Comparison of ENCODE assay signal across 29 cellular contexts in the genomic region with DNA sequence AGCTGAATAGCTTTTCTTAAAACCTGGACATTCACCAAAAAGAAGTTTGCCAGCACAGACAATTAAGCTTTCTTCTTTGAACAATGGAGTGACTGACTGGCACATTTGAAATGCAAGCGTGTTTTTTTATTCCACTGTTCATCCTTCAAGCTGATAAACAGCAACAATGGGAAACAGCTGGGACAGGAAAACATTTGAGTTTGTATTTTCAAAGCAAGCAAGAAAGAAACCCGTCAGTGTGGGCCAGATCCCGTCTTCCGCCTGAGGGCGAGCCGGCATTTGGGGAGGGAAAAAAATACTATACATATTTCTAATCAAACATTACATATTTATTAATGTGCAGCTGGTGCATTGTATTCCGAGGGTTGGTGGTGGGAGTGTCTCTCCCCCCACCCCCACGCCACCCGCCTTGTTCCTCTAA.
DNase-seq lines count a peak whose midpoint lies in the region; ATAC-seq, FAIRE-seq and TF ChIP-seq lines count a peak whose summit lies in the region.
"Had no signal": no experiment of that assay in that cellular context is flagged by ENCODE, and none has a peak within 500 bp of the region (broad histone marks: within the 10 kb centered on the region; RNA-seq: fewer than 3 reads in every experiment).

No MANE protein-coding gene starts in this region.

- TF ChIP-seq CTCF in endodermal cell (conservative IDR thresholded peaks at IDR 0.05) (no peak), omental fat pad (IDR thresholded peaks at IDR 0.05) (no peak), kidney (IDR thresholded peaks at IDR 0.05; ENCODE audit: borderline replicate concordance, extremely low read depth, insufficient read depth) (no peak)

- H3K36me3 Mint-ChIP-seq in endodermal cell (ENCODE audit: low read depth), result no peaks in the 10 kb centered on the region
- H3K36me3 Mint-ChIP-seq: activated CD8-positive, alpha-beta memory T cell treated with anti-CD3 and anti-CD28 coated beads, Interleukin-2, amount 10 ng/mL, durations not matched to agents 7 days and 5 days; activated naive CD4-positive, alpha-beta T cell treated with anti-CD3 and anti-CD28 coated beads, Interleukin-2, amount 50 U/mL, for 72 hours; memory B cell had no signal

- H3K4me1 ChIP-seq in endodermal cell (ENCODE audit: control insufficient read depth, insufficient read depth, low read length), result no peaks in the 10 kb centered on the region
- H3K4me1 ChIP-seq in kidney (ENCODE audit: control insufficient read depth in 1 of 2, insufficient read depth in 1 of 2, low read depth in 1 of 2, low read length in 2 of 2), result peaks cover 2 to 4% of the 10 kb centered on the region in 2 donors
- H3K4me1 ChIP-seq: uterus had no signal

- peaks cover 3% of the 10 kb centered on the region for H3K27me3 Mint-ChIP-seq in endodermal cell (ENCODE audit: insufficient read depth)

- intact Hi-C loops in kidney (cut with DNase I), result no loop called here

- H3K4me3 Mint-ChIP-seq in endodermal cell, result no peak overlapping the region
- H3K4me3 Mint-ChIP-seq: activated CD4-positive, alpha-beta T cell treated with anti-CD3 and anti-CD28 coated beads, Interleukin-2, amount 10 ng/mL, durations not matched to agents 7 days and 5 days; activated CD8-positive, alpha-beta memory T cell treated with anti-CD3 and anti-CD28 coated beads, Interleukin-2, amount 10 ng/mL, durations not matched to agents 7 days and 5 days; activated T-helper 1 cell treated with anti-CD3 and anti-CD28 coated beads, Interleukin-12 subunit alpha, Interleukin-12 subunit beta, Interleukin-2, Interleukin-4 antibody, amounts not matched to agents 30 ng/mL and 10 ng/mL and 1 ng/mL, durations not matched to agents 14 hours and 24 hours and 36 hours; memory B cell; naive thymus-derived CD4-positive, alpha-beta T cell had no signal

- H3K4me1 Mint-ChIP-seq in endodermal cell, result peaks cover 5% of the 10 kb centered on the region
- H3K4me1 Mint-ChIP-seq: memory B cell had no signal

- H3K9ac ChIP-seq in endodermal cell (ENCODE audit: extremely low read depth, low read length, poor library complexity, severe bottlenecking) (no peak overlapping the region), kidney (ENCODE audit: low read length in 2 of 2) (no peak overlapping the region)
- H3K9ac ChIP-seq: parathyroid adenoma, SK-N-SH had no signal

- no peak overlapping the region for H3K4me3 ChIP-seq in endodermal cell (ENCODE audit: low read length)
- no peak overlapping the region for H3K4me3 ChIP-seq in kidney (ENCODE audit: low read length in 2 of 2)
- H3K4me3 ChIP-seq: K562, uterus had no signal

- H3K36me3 ChIP-seq in endodermal cell (ENCODE audit: control insufficient read depth, insufficient read depth, low read length) (no peaks in the 10 kb centered on the region), kidney (ENCODE audit: control insufficient read depth in 1 of 2, insufficient read depth in 2 of 2, low read length in 2 of 2) (no peaks in the 10 kb centered on the region)
- H3K36me3 ChIP-seq: uterus had no signal

- peaks cover 7% of the 10 kb centered on the region for H3K27me3 ChIP-seq in endodermal cell (ENCODE audit: control insufficient read depth, insufficient read depth, low read length, poor library complexity, severe bottlenecking)
- H3K27me3 ChIP-seq: uterus had no signal

- peaks cover 5% of the 10 kb centered on the region for H3K9me3 Mint-ChIP-seq in endodermal cell
- H3K9me3 Mint-ChIP-seq: activated CD4-positive, alpha-beta T cell treated with anti-CD3 and anti-CD28 coated beads, Interleukin-2, amount 10 ng/mL, durations not matched to agents 7 days and 5 days; activated naive CD4-positive, alpha-beta T cell treated with anti-CD3 and anti-CD28 coated beads, Interleukin-2, amount 50 U/mL, for 72 hours; activated T-helper 1 cell treated with anti-CD3 and anti-CD28 coated beads, Interleukin-12 subunit alpha, Interleukin-12 subunit beta, Interleukin-2, Interleukin-4 antibody, amounts not matched to agents 30 ng/mL and 10 ng/mL and 1 ng/mL, durations not matched to agents 14 hours and 24 hours and 36 hours had no signal

- in situ Hi-C loops in SK-MEL-5 (cut with HindIII; ENCODE audit: low pct_unique_long_range_greater_than_20kb, low sequenced_read_pairs), result no loop called here

- ATAC-seq in omental fat pad (ENCODE audit: low FRiP score), result no peak
- ATAC-seq in GM19463 (IDR thresholded peaks at IDR 0.05; ENCODE audit: unreplicated experiment), result no peak
- no peak for ATAC-seq in GM21737 (IDR thresholded peaks at IDR 0.05; ENCODE audit: unreplicated experiment)
- ATAC-seq: activated CD8-positive, alpha-beta memory T cell treated with anti-CD3 and anti-CD28 coated beads, Interleukin-2, amount 10 ng/mL, durations not matched to agents 7 days and 5 days; activated naive CD4-positive, alpha-beta T cell treated with anti-CD3 and anti-CD28 coated beads, Interleukin-2, amount 50 U/mL, for 72 hours; K562; naive thymus-derived CD4-positive, alpha-beta T cell had no signal

- H3K27ac ChIP-seq in endodermal cell (ENCODE audit: low read depth, low read length) (peak overlapping the region; percentile 26), kidney (ENCODE audit: low read depth in 2 of 2, low read length in 2 of 2) (no peak overlapping the region)
- H3K27ac ChIP-seq: parathyroid adenoma, uterus, VCaP had no signal

- no peak for FAIRE-seq in kidney (lab: Jason Lieb, UNC)
- FAIRE-seq: GM18507, K562 had no signal

- WGBS in endodermal cell (ENCODE audit: insufficient coverage in 1 of 2, insufficient read length in 1 of 2), 2 experiments, result 83 to 86% methylated on average over 1 to 5 of the region's 9 CpGs

- H3K9me3 ChIP-seq in endodermal cell (ENCODE audit: control insufficient read depth, low read length) (peaks cover 9% of the 10 kb centered on the region), kidney (ENCODE audit: control insufficient read depth in 1 of 2, low read length in 2 of 2) (peaks cover 0 to 4% of the 10 kb centered on the region in 2 donors)
- H3K9me3 ChIP-seq: SK-N-SH, uterus had no signal

- DNase-seq in SK-MEL-5 (ENCODE audit: low read depth, low spot score) (peak; percentile 2), endodermal cell (peak; percentile 22), midbrain (lab: John Stamatoyannopoulos, UW) (peak; percentile 90), superior temporal gyrus (ENCODE audit: extremely low spot score) (peak; percentile 98), omental fat pad (ENCODE audit: low spot score) (no peak), kidney (no peak)
- DNase-seq: activated CD4-positive, alpha-beta T cell treated with anti-CD3 and anti-CD28 coated beads, Interleukin-2, amount 10 ng/mL, durations not matched to agents 7 days and 5 days; GDM1; H7; kidney glomerular epithelial cell; MM.1S; naive thymus-derived CD4-positive, alpha-beta T cell; NCI-H1436; NCI-H2171 treated with DMSO at 0.1 percent for 48 hours; NCI-H526; RPMI8226; SK-N-SH; T-helper 2 cell; uterus had no signal

- H3K27ac Mint-ChIP-seq in endodermal cell, result no peak overlapping the region
- H3K27ac Mint-ChIP-seq: activated CD4-positive, alpha-beta T cell treated with anti-CD3 and anti-CD28 coated beads, Interleukin-2, amount 10 ng/mL, durations not matched to agents 7 days and 5 days; activated CD8-positive, alpha-beta memory T cell treated with anti-CD3 and anti-CD28 coated beads, Interleukin-2, amount 10 ng/mL, durations not matched to agents 7 days and 5 days; activated naive CD4-positive, alpha-beta T cell treated with anti-CD3 and anti-CD28 coated beads, Interleukin-2, amount 50 U/mL, for 72 hours; activated T-helper 1 cell treated with anti-CD3 and anti-CD28 coated beads, Interleukin-12 subunit alpha, Interleukin-12 subunit beta, Interleukin-2, Interleukin-4 antibody, amounts not matched to agents 30 ng/mL and 10 ng/mL and 1 ng/mL, durations not matched to agents 14 hours and 24 hours and 36 hours; memory B cell; naive thymus-derived CD4-positive, alpha-beta T cell had no signal

Comparison
In these comparisons a context has a peak if more than half of its experiments do, and no peak if none do; other contexts are left out.
1. DNase-seq: peak in SK-MEL-5 (single experiment), endodermal cell (single experiment), midbrain (single experiment) and superior temporal gyrus (single experiment); none in omental fat pad (single experiment) and kidney (single experiment).